2 cellular contexts compared by ENCODE assay signal in genomic region chr3:197956070-197956469, GRCh38.
TF ChIP-seq lines count a peak whose summit lies in the region.

No MANE protein-coding gene starts in this region.

TF ChIP-seq in A549, 52 proteins besides CTCF, POLR2A, EP300 and RAD21:
- TF ChIP-seq KDM5A (IDR thresholded peaks at IDR 0.05) (no peak), CBX8 (IDR thresholded peaks at IDR 0.05) (no peak), CHD4 (IDR thresholded peaks at IDR 0.05; ENCODE audit: borderline replicate concordance) (no peak), HES2 (IDR thresholded peaks at IDR 0.05) (no peak), HOXA7 (CRISPR knock-in tag; IDR thresholded peaks at IDR 0.05) (peak; percentile 59; the same call in 1 of the 2 replicates), RARB (CRISPR knock-in tag; IDR thresholded peaks at IDR 0.05) (no peak), ZNF302 (CRISPR knock-in tag; IDR thresholded peaks at IDR 0.05) (no peak), HOXB5 (CRISPR knock-in tag; IDR thresholded peaks at IDR 0.05) (no peak), SMC3 (IDR thresholded peaks at IDR 0.05) (no peak), SREBF2 (IDR thresholded peaks at IDR 0.05) (no peak), POLR2AphosphoS2 (conservative IDR thresholded peaks at IDR 0.05; ENCODE audit: low read length) (peak; percentile 76; the same call in 1 of the 2 replicates), FOSL2 (IDR thresholded peaks at IDR 0.05) (no peak), FOSL2 (CRISPR knock-in tag; IDR thresholded peaks at IDR 0.05) (no peak), ZC3H11A (IDR thresholded peaks at IDR 0.05) (no peak), MAFK (IDR thresholded peaks at IDR 0.05; ENCODE audit: partially characterized antibody) (no peak), ZSCAN20 (CRISPR knock-in tag; IDR thresholded peaks at IDR 0.05) (no peak)
- TF ChIP-seq, protein P1, sequence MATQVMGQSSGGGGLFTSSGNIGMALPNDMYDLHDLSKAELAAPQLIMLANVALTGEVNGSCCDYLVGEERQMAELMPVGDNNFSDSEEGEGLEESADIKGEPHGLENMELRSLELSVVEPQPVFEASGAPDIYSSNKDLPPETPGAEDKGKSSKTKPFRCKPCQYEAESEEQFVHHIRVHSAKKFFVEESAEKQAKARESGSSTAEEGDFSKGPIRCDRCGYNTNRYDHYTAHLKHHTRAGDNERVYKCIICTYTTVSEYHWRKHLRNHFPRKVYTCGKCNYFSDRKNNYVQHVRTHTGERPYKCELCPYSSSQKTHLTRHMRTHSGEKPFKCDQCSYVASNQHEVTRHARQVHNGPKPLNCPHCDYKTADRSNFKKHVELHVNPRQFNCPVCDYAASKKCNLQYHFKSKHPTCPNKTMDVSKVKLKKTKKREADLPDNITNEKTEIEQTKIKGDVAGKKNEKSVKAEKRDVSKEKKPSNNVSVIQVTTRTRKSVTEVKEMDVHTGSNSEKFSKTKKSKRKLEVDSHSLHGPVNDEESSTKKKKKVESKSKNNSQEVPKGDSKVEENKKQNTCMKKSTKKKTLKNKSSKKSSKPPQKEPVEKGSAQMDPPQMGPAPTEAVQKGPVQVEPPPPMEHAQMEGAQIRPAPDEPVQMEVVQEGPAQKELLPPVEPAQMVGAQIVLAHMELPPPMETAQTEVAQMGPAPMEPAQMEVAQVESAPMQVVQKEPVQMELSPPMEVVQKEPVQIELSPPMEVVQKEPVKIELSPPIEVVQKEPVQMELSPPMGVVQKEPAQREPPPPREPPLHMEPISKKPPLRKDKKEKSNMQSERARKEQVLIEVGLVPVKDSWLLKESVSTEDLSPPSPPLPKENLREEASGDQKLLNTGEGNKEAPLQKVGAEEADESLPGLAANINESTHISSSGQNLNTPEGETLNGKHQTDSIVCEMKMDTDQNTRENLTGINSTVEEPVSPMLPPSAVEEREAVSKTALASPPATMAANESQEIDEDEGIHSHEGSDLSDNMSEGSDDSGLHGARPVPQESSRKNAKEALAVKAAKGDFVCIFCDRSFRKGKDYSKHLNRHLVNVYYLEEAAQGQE (IDR thresholded peaks at IDR 0.05): no peak
- TF ChIP-seq, protein P2, sequence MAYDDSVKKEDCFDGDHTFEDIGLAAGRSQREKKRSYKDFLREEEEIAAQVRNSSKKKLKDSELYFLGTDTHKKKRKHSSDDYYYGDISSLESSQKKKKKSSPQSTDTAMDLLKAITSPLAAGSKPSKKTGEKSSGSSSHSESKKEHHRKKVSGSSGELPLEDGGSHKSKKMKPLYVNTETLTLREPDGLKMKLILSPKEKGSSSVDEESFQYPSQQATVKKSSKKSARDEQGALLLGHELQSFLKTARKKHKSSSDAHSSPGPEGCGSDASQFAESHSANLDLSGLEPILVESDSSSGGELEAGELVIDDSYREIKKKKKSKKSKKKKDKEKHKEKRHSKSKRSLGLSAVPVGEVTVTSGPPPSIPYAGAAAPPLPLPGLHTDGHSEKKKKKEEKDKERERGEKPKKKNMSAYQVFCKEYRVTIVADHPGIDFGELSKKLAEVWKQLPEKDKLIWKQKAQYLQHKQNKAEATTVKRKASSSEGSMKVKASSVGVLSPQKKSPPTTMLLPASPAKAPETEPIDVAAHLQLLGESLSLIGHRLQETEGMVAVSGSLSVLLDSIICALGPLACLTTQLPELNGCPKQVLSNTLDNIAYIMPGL (CRISPR knock-in tag; IDR thresholded peaks at IDR 0.05; ENCODE audit: borderline replicate concordance): no peak
TF ChIP-seq in A549: peak in this region for 2.

TF ChIP-seq in WTC11, 78 proteins besides CTCF, POLR2A, EP300 and RAD21:
- TF ChIP-seq ZNF425 (CRISPR knock-in tag; conservative IDR thresholded peaks at IDR 0.05): peak; percentile 7; the same call in 1 of the 2 replicates
- TF ChIP-seq, protein P3, sequence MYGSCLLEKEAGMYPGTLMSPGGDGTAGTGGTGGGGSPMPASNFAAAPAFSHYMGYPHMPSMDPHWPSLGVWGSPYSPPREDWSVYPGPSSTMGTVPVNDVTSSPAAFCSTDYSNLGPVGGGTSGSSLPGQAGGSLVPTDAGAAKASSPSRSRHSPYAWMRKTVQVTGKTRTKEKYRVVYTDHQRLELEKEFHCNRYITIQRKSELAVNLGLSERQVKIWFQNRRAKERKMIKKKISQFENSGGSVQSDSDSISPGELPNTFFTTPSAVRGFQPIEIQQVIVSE (CRISPR knock-in tag; IDR thresholded peaks at IDR 0.05; ENCODE audit: borderline replicate concordance): no peak
- TF ChIP-seq NFATC4 (CRISPR knock-in tag; IDR thresholded peaks at IDR 0.05): peak; percentile 80
TF ChIP-seq in WTC11: peak in this region for 2.
